Comparison of ENCODE assay signal across 8 cellular contexts in the genomic region with DNA sequence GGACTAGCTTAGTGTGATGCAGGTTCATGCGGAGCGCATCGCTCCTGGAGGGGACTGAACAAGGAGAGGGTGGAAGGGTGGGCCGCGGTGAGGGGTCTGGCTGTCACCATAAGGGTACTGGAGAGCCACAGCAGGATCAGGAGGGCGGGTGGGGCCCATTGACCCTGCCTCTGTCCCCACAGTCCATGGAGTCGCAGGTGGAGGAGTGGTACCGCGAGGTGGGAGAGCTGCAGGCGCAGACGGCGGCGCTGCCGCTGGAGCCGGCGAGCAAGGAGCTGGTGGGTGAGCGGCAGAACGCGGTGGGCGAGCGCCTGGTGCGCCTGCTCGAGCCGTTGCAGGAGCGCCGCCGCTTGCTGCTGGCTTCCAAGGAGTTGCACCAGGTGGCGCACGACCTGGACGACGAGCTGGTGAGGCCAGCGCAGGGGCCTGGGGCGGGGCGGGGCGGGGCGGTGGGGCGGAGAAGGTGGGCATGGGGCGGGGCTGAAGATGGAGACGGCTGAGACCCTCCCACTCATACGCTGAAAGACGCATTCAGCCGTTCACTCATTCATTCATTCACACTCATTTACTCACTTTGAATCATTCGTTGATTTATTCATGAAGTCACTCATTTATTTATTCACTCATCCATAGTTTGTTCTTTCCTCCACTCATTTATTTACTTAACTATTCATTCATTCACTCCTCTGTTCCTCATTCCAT. TPM values are rescaled to one million over a fixed set of nuclear protein-coding genes. Genes with fewer than 3 reads are reported as not detected.
DNase-seq lines count a peak whose midpoint lies in the region; ATAC-seq and TF ChIP-seq lines count a peak whose summit lies in the region.

No MANE protein-coding gene starts in this region.

- TF ChIP-seq POLR2A in adrenal gland (IDR thresholded peaks at IDR 0.05) = no peak

- peaks cover 60% of the 10 kb centered on the region for H3K27me3 Mint-ChIP-seq in CD4-positive, alpha-beta T cell

- 6 to 25% (median 9%) methylated on average over 17 to 43 of the region's 43 CpGs for WGBS in adrenal gland, 4 donors

- peaks cover 11% of the 10 kb centered on the region for H3K4me1 Mint-ChIP-seq in CD4-positive, alpha-beta T cell (ENCODE audit: low read depth)

- H3K9me3 ChIP-seq in CD4-positive, alpha-beta T cell (ENCODE audit: control insufficient read depth, low read length) = no peaks in the 10 kb centered on the region
- no peaks in the 10 kb centered on the region for H3K9me3 ChIP-seq in adrenal gland (replicated peaks in 1 of 3)

- H3K9me3 Mint-ChIP-seq in CD4-positive, alpha-beta T cell = no peaks in the 10 kb centered on the region

- peak; percentile 66 for TF ChIP-seq CTCF in CD4-positive, alpha-beta T cell (IDR thresholded peaks at IDR 0.05)
- TF ChIP-seq CTCF in adrenal gland (IDR thresholded peaks at IDR 0.05) = peak in 4 of 6 experiments; percentile 25 to 49 (median 36)

- DNase-seq in CD4-positive, alpha-beta T cell = peak; percentile 56 to 71 (median 62)
- DNase-seq in HuH-7 (ENCODE audit: low spot score) (peak; percentile 93), T-helper 1 cell (peak; percentile 47 to 64 (median 55)), adrenal gland (peak in 5 of 7 donors; percentile 42 to 72 (median 59)), iPS-NIHi7 (ENCODE audit: extremely low spot score) (peak; percentile 92), A172 (ENCODE audit: low spot score) (no peak)
- peak; percentile 79 for DNase-seq in stimulated activated CD4-positive, alpha-beta T cell treated with anti-CD3 and anti-CD28 coated beads, Interleukin-4, amount 100 ng/mL, for 24 hours

- CTCF ChIA-PET in CD4-positive, alpha-beta T cell (lab: Charles Lee) = interaction anchor here (0.6 to 2.7 kb wide), 8 partner anchors 17 to 244 kb away, joined by 3 to 19 read pairs (median 4); no protein-coding TSS in a partner anchor

- H3K4me1 ChIP-seq in adrenal gland (replicated peaks in 1 of 2) = peaks cover 0 to 3% of the 10 kb centered on the region in 2 donors

- H3K27me3 ChIP-seq in CD4-positive, alpha-beta T cell (ENCODE audit: control insufficient read depth, insufficient read depth, low read length) = peaks cover 45% of the 10 kb centered on the region
- H3K27me3 ChIP-seq in adrenal gland = peaks cover 5% of the 10 kb centered on the region

- H3K4me3 Mint-ChIP-seq in CD4-positive, alpha-beta T cell = no peak overlapping the region

- no peaks in the 10 kb centered on the region for H3K36me3 Mint-ChIP-seq in CD4-positive, alpha-beta T cell (ENCODE audit: low read depth)

- no peak overlapping the region for H3K4me3 ChIP-seq in adrenal gland

- H3K36me3 ChIP-seq in adrenal gland (replicated peaks in 1 of 2) = no peaks in the 10 kb centered on the region

- H3K27ac Mint-ChIP-seq in CD4-positive, alpha-beta T cell = no peak overlapping the region

- peak; percentile 92 for ATAC-seq in CD4-positive, alpha-beta T cell (ENCODE audit: poor library complexity)
- no peak for ATAC-seq in GM21717 (IDR thresholded peaks at IDR 0.05; ENCODE audit: unreplicated experiment)

- intact Hi-C loops in CD4-positive, alpha-beta T cell (cut with DNase I, micrococcal nuclease) = loop anchor here (1.0 kb wide), 2 partner anchors 49 to 85 kb away; no protein-coding TSS in a partner anchor
- intact Hi-C loops in adrenal gland (cut with DNase I) = loop anchor here in 1 of 2 donors (10.0 kb wide), 1 partner anchor 86 kb away; no protein-coding TSS in a partner anchor

- no peak overlapping the region for H3K27ac ChIP-seq in CD4-positive, alpha-beta T cell (ENCODE audit: low read depth, low read length)
- no peak overlapping the region for H3K27ac ChIP-seq in adrenal gland

- POLR2A ChIA-PET in CD4-positive, alpha-beta T cell (lab: Charles Lee) = interaction anchor here (0.6 to 1.2 kb wide), 4 partner anchors 52 to 533 kb away, joined by 3 to 4 read pairs (median 4); partner anchors contain the start of gene LTBP4

RNA-seq across cellular contexts. Expression of gene SHKBP1, which starts 27.5 kb away (rescaled TPM):
- total RNA-seq in CD4-positive, alpha-beta T cell = 10 to 100 TPM; 82.5 to 92.9 TPM
- total RNA-seq in adrenal gland = 10 to 100 TPM; 37.4 to 96.3 (median 51.6) TPM
- 100 to 1,000 TPM in 2 of 3 donors, 10 to 100 TPM in 1; 17.8 to 157 (median 118) TPM for polyA plus RNA-seq in adrenal gland
- total RNA-seq in A172 (2014; rRNA removed; shearing (Covaris generic)) = 43.8 and 70.2 TPM in 2 replicates

RNA-seq across cellular contexts. Expression of gene LTBP4, which starts 52.0 kb away (rescaled TPM):
- total RNA-seq in CD4-positive, alpha-beta T cell = 100 to 1,000 TPM; 116 to 134 TPM
- total RNA-seq in adrenal gland = 100 to 1,000 TPM in 6 of 8 donors, 10 to 100 TPM in 2; 46.7 to 205 (median 121) TPM
- 100 to 1,000 TPM in 2 of 3 donors, 10 to 100 TPM in 1; 15.3 to 272 (median 142) TPM for polyA plus RNA-seq in adrenal gland
- 10.8 and 13.9 TPM in 2 replicates for total RNA-seq in A172 (2014; rRNA removed; shearing (Covaris generic))
